Comparison of ENCODE assay signal across 8 cellular contexts in the genomic region with DNA sequence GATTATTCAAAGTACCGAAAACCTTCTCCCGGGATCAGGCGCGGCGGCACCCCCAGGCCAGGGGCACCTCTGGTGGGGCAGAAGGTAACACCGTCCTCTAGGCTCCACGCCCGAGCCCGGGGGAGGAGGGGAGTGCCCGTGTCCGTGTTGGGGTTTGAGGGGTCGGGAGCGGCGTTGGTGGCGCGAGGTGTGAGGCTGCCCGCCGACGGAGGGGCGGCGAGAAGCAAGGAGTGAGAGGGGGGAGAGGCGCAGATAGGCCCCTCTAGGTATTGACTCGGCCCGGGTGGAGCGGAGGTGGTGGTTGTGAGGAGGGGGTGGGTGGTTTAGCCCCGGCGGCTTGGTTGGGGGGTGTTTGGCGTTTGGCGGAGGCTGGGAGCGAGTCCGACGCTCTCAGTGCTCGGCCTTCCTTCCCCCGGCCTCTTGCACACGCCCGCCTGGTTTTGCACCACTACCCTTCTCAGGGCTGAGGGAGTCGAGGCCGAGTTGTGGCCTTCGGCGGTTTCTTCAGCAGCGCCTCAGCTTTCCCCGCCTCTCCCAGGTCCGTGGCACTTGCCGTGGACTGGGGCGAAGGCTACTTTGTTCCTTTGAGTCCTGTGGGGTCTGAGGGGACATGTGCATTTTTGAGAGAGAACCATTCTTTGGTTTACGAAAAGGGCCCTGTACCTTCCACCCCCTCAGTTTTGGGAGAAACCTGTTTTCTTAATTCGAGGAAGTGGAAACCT. TPM values are rescaled to one million over a fixed set of nuclear protein-coding genes. Genes with fewer than 3 reads are reported as not detected.
DNase-seq lines count a peak whose midpoint lies in the region; ATAC-seq lines count a peak whose summit lies in the region.

No MANE protein-coding gene starts in this region.

- peaks cover 27% of the 10 kb centered on the region for H3K4me1 ChIP-seq in SJSA1 (replicated peaks)

- peaks cover 44% of the 10 kb centered on the region for H3K36me3 ChIP-seq in SJSA1

- no peaks in the 10 kb centered on the region for H3K27me3 ChIP-seq in SJSA1 (replicated peaks)

- peak overlapping the region; percentile 99 for H3K27ac Mint-ChIP-seq in stimulated activated effector memory CD8-positive, alpha-beta T cell treated with anti-CD3 and anti-CD28 coated beads, Interleukin-12 subunit alpha, Interleukin-12 subunit beta, amount 100 ng/mL, for 72 hours

- H3K4me3 ChIP-seq in SJSA1 = peak overlapping the region; percentile 78

- H3K36me3 Mint-ChIP-seq in stimulated activated effector memory CD8-positive, alpha-beta T cell treated with anti-CD3 and anti-CD28 coated beads, Interleukin-12 subunit alpha, Interleukin-12 subunit beta, amount 100 ng/mL, for 72 hours = peaks cover 51% of the 10 kb centered on the region

- H3K4me1 Mint-ChIP-seq in stimulated activated effector memory CD8-positive, alpha-beta T cell treated with anti-CD3 and anti-CD28 coated beads, Interleukin-12 subunit alpha, Interleukin-12 subunit beta, amount 100 ng/mL, for 72 hours = peaks cover 38% of the 10 kb centered on the region

- H3K9me3 Mint-ChIP-seq in stimulated activated effector memory CD8-positive, alpha-beta T cell treated with anti-CD3 and anti-CD28 coated beads, Interleukin-12 subunit alpha, Interleukin-12 subunit beta, amount 100 ng/mL, for 72 hours = no peaks in the 10 kb centered on the region

- H3K9me3 ChIP-seq in SJSA1 (replicated peaks) = no peaks in the 10 kb centered on the region

- intact Hi-C loops in left colon (cut with DNase I, micrococcal nuclease) = no loop called here

- peak overlapping the region; percentile 94 for H3K4me3 Mint-ChIP-seq in stimulated activated effector memory CD8-positive, alpha-beta T cell treated with anti-CD3 and anti-CD28 coated beads, Interleukin-12 subunit alpha, Interleukin-12 subunit beta, amount 100 ng/mL, for 72 hours

- peak; percentile 4 for ATAC-seq in HG02840 (IDR thresholded peaks at IDR 0.05; ENCODE audit: low FRiP score, unreplicated experiment)
- peak; percentile 22 for ATAC-seq in left colon
- peak; percentile 2 for ATAC-seq in stimulated activated effector memory CD8-positive, alpha-beta T cell treated with anti-CD3 and anti-CD28 coated beads, Interleukin-12 subunit alpha, Interleukin-12 subunit beta, amount 100 ng/mL, for 72 hours

- peak overlapping the region; percentile 95 for H3K27ac ChIP-seq in SJSA1
- peak overlapping the region; percentile 100 for H3K27ac ChIP-seq in caudate nucleus (ENCODE audit: low read depth, low read length)

- DNase-seq in NCI-H524 (lab: John Stamatoyannopoulos, UW) (peak; percentile 3 to 59), NCI-H524 treated with DMSO at 0.1 percent for 48 hours (lab: John Stamatoyannopoulos, UW) (no peak), SJSA1 (ENCODE audit: low read depth in 1 of 2, low spot score in 2 of 2) (peak in 1 of 2 experiments; percentile 50), caudate nucleus (lab: John Stamatoyannopoulos, UW) (peak in 31 of 61 donors; percentile 4 to 74 (median 45)), left colon (peak in 1 of 2 donors; percentile 57), D341Med (ENCODE audit: low spot score) (no peak)
- DNase-seq in stimulated activated effector memory CD8-positive, alpha-beta T cell treated with anti-CD3 and anti-CD28 coated beads, Interleukin-12 subunit alpha, Interleukin-12 subunit beta, amount 100 ng/mL, for 72 hours (ENCODE audit: low spot score in 2 of 2) = no peak

RNA-seq across cellular contexts. Expression of gene GPBP1, which starts 0.4 kb away (rescaled TPM):
- 69.3 and 77.7 TPM in 2 replicates for total RNA-seq in SJSA1 (2014; rRNA removed; shearing (Covaris generic))
- 10 to 100 TPM; 51.3 to 63.2 TPM for total RNA-seq in left colon

Comparison
In these comparisons a context has a peak if more than half of its experiments do, and no peak if none do; other contexts are left out.
1. DNase-seq: peak in NCI-H524 (2 of 2) and caudate nucleus (31 of 61); none in NCI-H524 treated with DMSO at 0.1 percent for 48 hours (single experiment), stimulated activated effector memory CD8-positive, alpha-beta T cell treated with anti-CD3 and anti-CD28 coated beads, Interleukin-12 subunit alpha, Interleukin-12 subunit beta, amount 100 ng/mL, for 72 hours (0 of 2) and D341Med (single experiment).
2. Peak in every context shown above with its lines, with median percentiles within 50 percentile points of each other: ATAC-seq.